Comparison of ENCODE assay signal across 19 cellular contexts in genomic region chr7:633381-634018, GRCh38.
A peak's percentile ranks its signal among the peaks of the same experiment; 100 is the strongest.
DNase-seq lines count a peak whose midpoint lies in the region; ATAC-seq, FAIRE-seq and TF ChIP-seq lines count a peak whose summit lies in the region.
"Had no signal": no experiment of that assay in that cellular context is flagged by ENCODE, and none has a peak within 500 bp of the region (broad histone marks: within the 10 kb centered on the region; RNA-seq: fewer than 3 reads in every experiment).

No MANE protein-coding gene starts in this region.

- H3K27me3 Mint-ChIP-seq in activated T-cell treated with anti-CD3 and anti-CD28 coated beads, Interleukin-2, amount 50 U/mL, for 72 hours (ENCODE audit: low read depth), result no peaks in the 10 kb centered on the region

- no peak overlapping the region for H3K27ac Mint-ChIP-seq in activated T-cell treated with anti-CD3 and anti-CD28 coated beads, Interleukin-2, amount 50 U/mL, for 72 hours
- H3K27ac Mint-ChIP-seq: HFFc6 had no signal

- H3K9me3 Mint-ChIP-seq in activated T-cell treated with anti-CD3 and anti-CD28 coated beads, Interleukin-2, amount 50 U/mL, for 72 hours, result no peaks in the 10 kb centered on the region
- H3K9me3 Mint-ChIP-seq: HFFc6 had no signal

- H3K9me1 ChIP-seq in endothelial cell of umbilical vein (replicated peaks; ENCODE audit: control insufficient read depth, extremely low read depth, insufficient read depth, low read length), result no peaks in the 10 kb centered on the region

- no peak for TF ChIP-seq POLR2A in endothelial cell of umbilical vein (IDR thresholded peaks at IDR 0.05; ENCODE audit: low read depth, low read length)

- no peak for TF ChIP-seq CTCF in RWPE2 (IDR thresholded peaks at IDR 0.05; ENCODE audit: poor library complexity, severe bottlenecking)
- TF ChIP-seq CTCF in endothelial cell of umbilical vein (IDR thresholded peaks at IDR 0.05; ENCODE audit: extremely low read depth in 1 of 2, insufficient read depth in 1 of 2, low read depth in 1 of 2, low read length in 2 of 2), result no peak

- intact Hi-C loops in endothelial cell of umbilical vein (cut with micrococcal nuclease), result loop anchor here (10.0 kb wide), 1 partner anchor 141 kb away; no protein-coding TSS in a partner anchor
- intact Hi-C loops in sciatic nerve (cut with DNase I), result no loop called here

- DNase-seq in activated T-cell treated with anti-CD3 and anti-CD28 coated beads, Interleukin-2, amount 50 U/mL, for 1 hour, result peak; percentile 6
- DNase-seq in activated T-cell treated with anti-CD3 and anti-CD28 coated beads, Interleukin-2, amount 50 U/mL, for 72 hours, result no peak
- DNase-seq in RWPE2 (ENCODE audit: low spot score) (peak; percentile 15), endothelial cell of umbilical vein (ENCODE audit: low read depth, low spot score) (no peak), sciatic nerve (ENCODE audit: low spot score) (peak; percentile 30), NCI-H187 treated with DMSO at 0.1 percent for 48 hours (lab: John Stamatoyannopoulos, UW) (no peak), NCI-H2227 treated with DMSO at 0.1 percent for 48 hours (lab: John Stamatoyannopoulos, UW) (no peak)
- DNase-seq: 8988T, AML-193, DMS79 treated with DMSO at 0.1 percent for 48 hours, EL, GM23248, HFFc6, IMR-90 had no signal

- no TSS peak for BruUV-seq in endothelial cell of umbilical vein (replicated peaks; lab: Mats Ljungman, UMichigan)

- H3K4me1 ChIP-seq in RWPE2 (ENCODE audit: insufficient read depth, poor library complexity, severe bottlenecking) (no peaks in the 10 kb centered on the region), endothelial cell of umbilical vein (ENCODE audit: control insufficient read depth, extremely low read depth, insufficient read depth, low read length) (no peaks in the 10 kb centered on the region)
- H3K4me1 ChIP-seq: HAP-1 had no signal

- H3K27me3 ChIP-seq in RWPE2 (ENCODE audit: insufficient read depth, poor library complexity, severe bottlenecking) (no peaks in the 10 kb centered on the region), endothelial cell of umbilical vein (ENCODE audit: control insufficient read depth in 2 of 2, insufficient read depth in 2 of 2, low read length in 2 of 2) (no peaks in the 10 kb centered on the region)
- H3K27me3 ChIP-seq: BLaER1 had no signal

- ATAC-seq in activated T-cell treated with anti-CD3 and anti-CD28 coated beads, Interleukin-2, amount 50 U/mL, for 72 hours (replicated peaks in 1 of 2), result no peak
- ATAC-seq in RWPE2 (ENCODE audit: low read depth), result no peak
- no peak for ATAC-seq in sciatic nerve
- no peak for ATAC-seq in HG03378 (IDR thresholded peaks at IDR 0.05; ENCODE audit: unreplicated experiment)

- no peak overlapping the region for H3K4me3 Mint-ChIP-seq in activated T-cell treated with anti-CD3 and anti-CD28 coated beads, Interleukin-2, amount 50 U/mL, for 72 hours
- H3K4me3 Mint-ChIP-seq: HFFc6 had no signal

- H3K4me1 Mint-ChIP-seq in activated T-cell treated with anti-CD3 and anti-CD28 coated beads, Interleukin-2, amount 50 U/mL, for 72 hours (ENCODE audit: low read depth), result peaks cover 10% of the 10 kb centered on the region

- no peak overlapping the region for H2AFZ ChIP-seq in endothelial cell of umbilical vein (ENCODE audit: low read depth, low read length)
- H2AFZ ChIP-seq: GM23248 had no signal

- H3K36me3 Mint-ChIP-seq in activated T-cell treated with anti-CD3 and anti-CD28 coated beads, Interleukin-2, amount 50 U/mL, for 72 hours (ENCODE audit: insufficient read depth in 2 of 2), result peaks cover 0 to 2% of the 10 kb centered on the region in 2 donors

- H3K27ac ChIP-seq in RWPE2 (ENCODE audit: poor library complexity, severe bottlenecking) (no peak overlapping the region), endothelial cell of umbilical vein (ENCODE audit: insufficient read depth, low read depth, low read length) (no peak overlapping the region)
- H3K27ac ChIP-seq: BLaER1, GM23248 had no signal

- H3K36me3 ChIP-seq in RWPE2 (ENCODE audit: low read depth), result no peaks in the 10 kb centered on the region; the same call in 1 of the 2 replicates
- no peaks in the 10 kb centered on the region for H3K36me3 ChIP-seq in endothelial cell of umbilical vein (ENCODE audit: control insufficient read depth in 2 of 2, extremely low read depth in 1 of 2, insufficient read depth in 2 of 2, low read length in 2 of 2)
- H3K36me3 ChIP-seq: BLaER1, HAP-1 had no signal

- CTCF ChIA-PET in endothelial cell of umbilical vein (lab: Charles Lee), result interaction anchor here (1.0 to 1.1 kb wide), 2 partner anchors 14 to 23 kb away, joined by 3 read pairs; no protein-coding TSS in a partner anchor

- dilution Hi-C loops in endothelial cell of umbilical vein (cut with MboI; ENCODE audit: extremely low pct_ligation_motif_present, low sequenced_read_pairs), result no loop called here

- no peaks in the 10 kb centered on the region for H3K79me2 ChIP-seq in endothelial cell of umbilical vein (ENCODE audit: control insufficient read depth, insufficient read depth, low read length)

- no peak overlapping the region for H3K9ac ChIP-seq in endothelial cell of umbilical vein (replicated peaks; ENCODE audit: extremely low read depth, insufficient read depth, low read length)
- H3K9ac ChIP-seq: BLaER1, GM23248 had no signal

- no peak overlapping the region for H3K4me2 ChIP-seq in endothelial cell of umbilical vein (ENCODE audit: insufficient read depth, low read length)
- H3K4me2 ChIP-seq: BLaER1 had no signal

- no peaks in the 10 kb centered on the region for H4K20me1 ChIP-seq in endothelial cell of umbilical vein (replicated peaks; ENCODE audit: control insufficient read depth, extremely low read depth, insufficient read depth, low read length)

- POLR2A ChIA-PET in endothelial cell of umbilical vein (lab: Charles Lee), result no interaction called here

- FAIRE-seq in endothelial cell of umbilical vein (lab: Jason Lieb, UNC), result peak; percentile 12
- FAIRE-seq: G401.6, GM12891 had no signal

- H3K4me3 ChIP-seq in RWPE2 (ENCODE audit: severe bottlenecking), result no peak overlapping the region
- no peak overlapping the region for H3K4me3 ChIP-seq in endothelial cell of umbilical vein (replicated peaks in 1 of 3; ENCODE audit: insufficient read depth in 1 of 3, low read depth in 1 of 3, low read length in 3 of 3)
- H3K4me3 ChIP-seq: BLaER1, GM23248, HAP-1 had no signal

- no peaks in the 10 kb centered on the region for H3K9me3 ChIP-seq in RWPE2 (ENCODE audit: severe bottlenecking)
- H3K9me3 ChIP-seq in endothelial cell of umbilical vein (replicated peaks; ENCODE audit: control insufficient read depth, insufficient read depth, low read length), result no peaks in the 10 kb centered on the region
- H3K9me3 ChIP-seq: BLaER1, HAP-1 had no signal

TF ChIP-seq in endothelial cell of umbilical vein, 7 proteins besides CTCF, POLR2A, EP300 and RAD21:
- no peak for TF ChIP-seq FOS (IDR thresholded peaks at IDR 0.05; ENCODE audit: borderline replicate concordance, insufficient read depth, low read length)
- no peak for TF ChIP-seq EZH2 (IDR thresholded peaks at IDR 0.05; ENCODE audit: borderline replicate concordance, low read depth, low read length, severe bottlenecking)
- TF ChIP-seq MAX (IDR thresholded peaks at IDR 0.05; ENCODE audit: insufficient read depth, insufficient read length), result no peak
- TF ChIP-seq JUN (IDR thresholded peaks at IDR 0.05; ENCODE audit: borderline replicate concordance, insufficient read depth, insufficient read length, low read depth), result no peak
- no peak for TF ChIP-seq GATA2 (IDR thresholded peaks at IDR 0.05; ENCODE audit: insufficient read depth, insufficient read length, low read depth, low read length)
- no peak for TF ChIP-seq MYC (IDR thresholded peaks at IDR 0.05; ENCODE audit: low read depth, low read length)
- TF ChIP-seq POLR2AphosphoS5 (IDR thresholded peaks at IDR 0.05; ENCODE audit: insufficient read depth, low read depth, low read length), result no peak

Comparison
In these comparisons a context has a peak if more than half of its experiments do, and no peak if none do; other contexts are left out.
1. DNase-seq: peak in activated T-cell treated with anti-CD3 and anti-CD28 coated beads, Interleukin-2, amount 50 U/mL, for 1 hour (single experiment), RWPE2 (single experiment) and sciatic nerve (single experiment); none in activated T-cell treated with anti-CD3 and anti-CD28 coated beads, Interleukin-2, amount 50 U/mL, for 72 hours (0 of 2), endothelial cell of umbilical vein (single experiment), NCI-H187 treated with DMSO at 0.1 percent for 48 hours (single experiment) and NCI-H2227 treated with DMSO at 0.1 percent for 48 hours (single experiment).